In the genomic region with DNA sequence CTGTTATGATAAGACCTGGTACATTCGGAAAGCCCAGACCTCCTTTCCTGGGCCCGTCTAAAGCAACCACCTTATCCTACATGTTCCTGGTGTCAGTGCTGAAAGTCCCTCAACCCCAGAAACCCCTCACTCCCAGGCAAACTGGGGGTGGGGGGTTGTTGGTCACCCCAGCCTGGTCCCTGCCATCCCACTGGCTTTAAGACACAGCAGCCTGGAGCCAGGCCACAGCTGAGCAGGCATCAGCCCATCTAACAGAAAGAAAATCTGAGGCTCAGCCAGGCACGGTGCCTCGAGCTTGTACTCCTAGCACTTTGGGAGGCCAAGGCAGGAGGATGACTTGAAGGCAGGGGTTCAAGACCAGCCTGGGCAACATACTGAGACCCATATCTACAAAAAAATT, we compare ENCODE assay signal across 10 cellular contexts. TPM values are rescaled to one million over a fixed set of nuclear protein-coding genes. Genes with fewer than 3 reads are reported as not detected.
DNase-seq lines count a peak whose midpoint lies in the region; ATAC-seq and TF ChIP-seq lines count a peak whose summit lies in the region.
"Had no signal": no experiment of that assay in that cellular context is flagged by ENCODE, and none has a peak within 500 bp of the region (broad histone marks: within the 10 kb centered on the region; RNA-seq: fewer than 3 reads in every experiment).

No MANE protein-coding gene starts in this region.

- H3K79me2 ChIP-seq in ACC112 (ENCODE audit: control insufficient read depth, insufficient read depth, low read length, unreplicated experiment) (no peaks in the 10 kb centered on the region), KMS-11 (ENCODE audit: insufficient read depth, low read depth) (peaks cover 88% of the 10 kb centered on the region)

- H3K9me3 Mint-ChIP-seq in naive B cell, result peaks cover 0 to 6% (median 0%) of the 10 kb centered on the region in 7 donors

- H3K4me3 ChIP-seq in ACC112 (ENCODE audit: low read depth, low read length) (no peak overlapping the region), KMS-11 (IDR thresholded peaks at IDR 0.05; ENCODE audit: insufficient read depth, low read depth, low read length) (no peak overlapping the region), brain microvascular endothelial cell (ENCODE audit: low read depth, low read length) (no peak overlapping the region)

- no peaks in the 10 kb centered on the region for H3K36me3 ChIP-seq in ACC112 (ENCODE audit: insufficient read depth, low read length)
- no peaks in the 10 kb centered on the region for H3K36me3 ChIP-seq in KMS-11 (ENCODE audit: insufficient read depth)
- no peaks in the 10 kb centered on the region for H3K36me3 ChIP-seq in brain microvascular endothelial cell (replicated peaks)

- in situ Hi-C loops in brain microvascular endothelial cell (cut with HindIII; ENCODE audit: low pct_ligation_motif_present, low sequenced_read_pairs), result no loop called here

- H3K9ac ChIP-seq in KMS-11, result no peak overlapping the region; the same call in 1 of the 2 replicates

- ATAC-seq in naive B cell (ENCODE audit: low read depth in 2 of 2), result no peak
- no peak for ATAC-seq in GM19328 (IDR thresholded peaks at IDR 0.05; ENCODE audit: unreplicated experiment)
- no peak for ATAC-seq in GM21423 (IDR thresholded peaks at IDR 0.05; ENCODE audit: unreplicated experiment)

- peak overlapping the region; percentile 94 for H3K4me2 ChIP-seq in KMS-11

- H3K27me3 ChIP-seq in ACC112 (ENCODE audit: insufficient read depth, low read length), result no peaks in the 10 kb centered on the region
- no peaks in the 10 kb centered on the region for H3K27me3 ChIP-seq in KMS-11 (ENCODE audit: insufficient read depth, low read depth)
- no peaks in the 10 kb centered on the region for H3K27me3 ChIP-seq in brain microvascular endothelial cell (replicated peaks)

- H4K20me1 ChIP-seq in KMS-11 (ENCODE audit: insufficient read depth), result no peaks in the 10 kb centered on the region

- H3K4me1 Mint-ChIP-seq in naive B cell, result peaks cover 54 to 81% (median 75%) of the 10 kb centered on the region in 3 donors

- DNase-seq in brain microvascular endothelial cell (no peak), naive B cell (no peak), NCI-H510A treated with DMSO at 0.1 percent for 48 hours (lab: John Stamatoyannopoulos, UW) (no peak), islet precursor cell (no peak)
- DNase-seq: NCI-H526 treated with DMSO at 0.1 percent for 48 hours had no signal

- H3K27ac ChIP-seq in ACC112 (ENCODE audit: low read depth, low read length) (peak overlapping the region; percentile 25), KMS-11 (peak overlapping the region; percentile 11; the same call in 1 of the 2 replicates), brain microvascular endothelial cell (peak overlapping the region; percentile 17)
- H3K27ac ChIP-seq: VCaP had no signal

- no peaks in the 10 kb centered on the region for H3K27me3 Mint-ChIP-seq in naive B cell

- peak overlapping the region in 4 of 8 donors; percentile 49 to 70 (median 60) for H3K4me3 Mint-ChIP-seq in naive B cell

- H3K4me1 ChIP-seq in ACC112 (ENCODE audit: control insufficient read depth, insufficient read depth, low read length, unreplicated experiment) (peaks cover 34% of the 10 kb centered on the region), KMS-11 (ENCODE audit: low read depth, poor library complexity, severe bottlenecking) (peaks cover 74% of the 10 kb centered on the region)

- peak overlapping the region; percentile 47 for H2AFZ ChIP-seq in ACC112 (ENCODE audit: low read length, unreplicated experiment)
- no peak overlapping the region for H2AFZ ChIP-seq in KMS-11 (ENCODE audit: low read depth)

- H3K36me3 Mint-ChIP-seq in naive B cell, result no peaks in the 10 kb centered on the region

- peak overlapping the region; percentile 86 to 99 (median 94) for H3K27ac Mint-ChIP-seq in naive B cell

- TF ChIP-seq CTCF in KMS-11 (conservative IDR thresholded peaks at IDR 0.05; ENCODE audit: low read depth, low read length) (no peak), brain microvascular endothelial cell (IDR thresholded peaks at IDR 0.05; ENCODE audit: low read depth, low read length, missing control alignments) (no peak)

RNA-seq across cellular contexts. Expression of a gene that starts 4.5 kb away (rescaled TPM):
- 10 to 100 TPM; 28.4 to 56.4 (median 36.0) TPM for polyA plus RNA-seq in naive B cell (ENCODE audit: low read depth in 6 of 6)

RNA-seq across cellular contexts. Expression of a gene that starts 31.3 kb away (rescaled TPM):
- not detected for polyA plus RNA-seq in naive B cell (ENCODE audit: low read depth in 6 of 6)
